In the genomic region with DNA sequence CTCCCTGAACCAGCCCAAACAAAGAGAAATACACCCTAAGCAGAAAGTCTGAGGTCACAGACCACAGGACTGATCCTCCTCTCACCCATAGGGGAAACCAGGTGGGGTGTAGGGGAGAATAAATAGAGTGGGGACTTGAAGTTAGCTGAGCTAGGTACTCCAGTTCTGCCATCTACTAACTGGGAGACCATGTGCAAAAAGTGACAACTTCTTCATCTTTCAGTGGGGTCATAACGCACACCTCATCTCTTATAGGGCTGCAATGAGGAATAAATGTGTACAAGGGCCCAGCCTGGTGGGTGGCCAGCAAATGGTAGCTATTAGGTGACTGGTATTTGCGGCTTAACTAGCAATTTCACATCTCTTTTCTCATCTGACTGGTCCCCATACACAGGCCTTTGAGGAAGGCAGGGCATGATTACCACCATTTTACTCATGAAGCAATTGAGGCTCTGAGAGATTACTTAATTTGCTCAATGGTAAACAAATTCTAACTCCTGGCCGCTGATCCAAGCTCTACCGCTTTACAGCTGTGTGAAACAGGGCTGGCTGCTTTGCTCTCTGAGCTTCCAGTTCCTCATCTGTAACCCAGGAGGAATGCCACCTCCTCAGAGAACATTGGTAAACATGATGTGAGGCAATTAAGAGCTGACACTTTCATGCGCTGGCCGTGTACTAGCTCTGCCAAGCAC, we compare ENCODE assay signal across 9 cellular contexts. TPM values are rescaled to one million over a fixed set of nuclear protein-coding genes. Genes with fewer than 3 reads are reported as not detected.
DNase-seq lines count a peak whose midpoint lies in the region; ATAC-seq and TF ChIP-seq lines count a peak whose summit lies in the region.
"Had no signal": no experiment of that assay in that cellular context is flagged by ENCODE, and none has a peak within 500 bp of the region (broad histone marks: within the 10 kb centered on the region; RNA-seq: fewer than 3 reads in every experiment).

No MANE protein-coding gene starts in this region.

- peaks cover 8% of the 10 kb centered on the region; the same call in 1 of the 2 replicates for H3K36me3 ChIP-seq in KOPT-K1 (ENCODE audit: insufficient read depth, low read length)

- H3K36me3 Mint-ChIP-seq in naive thymus-derived CD8-positive, alpha-beta T cell, result peaks cover 0 to 7% (median 0%) of the 10 kb centered on the region in 3 donors
- peaks cover 5% of the 10 kb centered on the region for H3K36me3 Mint-ChIP-seq in endothelial cell (ENCODE audit: low read depth, unreplicated experiment)

- peak overlapping the region; percentile 100 for H3K27ac ChIP-seq in KOPT-K1 (ENCODE audit: low read depth, low read length, poor library complexity, severe bottlenecking)
- peak overlapping the region; percentile 23 for H3K27ac ChIP-seq in caudate nucleus (ENCODE audit: low read depth, low read length)

- ATAC-seq in naive thymus-derived CD8-positive, alpha-beta T cell, result peak; percentile 52 to 64

- H3K4me3 Mint-ChIP-seq in naive thymus-derived CD8-positive, alpha-beta T cell, result peak overlapping the region; percentile 47 to 86 (median 76)
- no peak overlapping the region for H3K4me3 Mint-ChIP-seq in endothelial cell (ENCODE audit: unreplicated experiment)

- H3K4me1 Mint-ChIP-seq in naive thymus-derived CD8-positive, alpha-beta T cell, result peaks cover 70 to 97% (median 96%) of the 10 kb centered on the region in 4 donors
- peaks cover 29% of the 10 kb centered on the region for H3K4me1 Mint-ChIP-seq in endothelial cell (ENCODE audit: unreplicated experiment)

- no peak for TF ChIP-seq CTCF in GM13976 (IDR thresholded peaks at IDR 0.05; ENCODE audit: borderline replicate concordance, control extremely low read depth, extremely low read depth, insufficient read depth, missing control alignments)
- TF ChIP-seq CTCF in endothelial cell (IDR thresholded peaks at IDR 0.05; ENCODE audit: unreplicated experiment), result no peak

- no peaks in the 10 kb centered on the region for H3K9me3 Mint-ChIP-seq in naive thymus-derived CD8-positive, alpha-beta T cell
- H3K9me3 Mint-ChIP-seq in endothelial cell (ENCODE audit: unreplicated experiment), result no peaks in the 10 kb centered on the region

- in situ Hi-C loops in GM13976 (cut with MboI; ENCODE audit: low sequenced_read_pairs, unreplicated experiment), result no loop called here

- peak; percentile 67 for DNase-seq in GM13976 (ENCODE audit: low spot score)
- peak in 1 of 61 donors; percentile 21 for DNase-seq in caudate nucleus (lab: John Stamatoyannopoulos, UW)
- DNase-seq in naive thymus-derived CD8-positive, alpha-beta T cell, result peak in 8 of 10 donors; percentile 39 to 80 (median 63)
- no peak for DNase-seq in cortex of kidney (lab: John Stamatoyannopoulos, UW)
- DNase-seq in putamen (ENCODE audit: low spot score), result no peak
- no peak for DNase-seq in endothelial cell (ENCODE audit: low spot score)
- no peak for DNase-seq in activated CD8-positive, alpha-beta memory T cell treated with anti-CD3 and anti-CD28 coated beads for 24 hours

- no peaks in the 10 kb centered on the region for H3K27me3 Mint-ChIP-seq in naive thymus-derived CD8-positive, alpha-beta T cell
- H3K27me3 Mint-ChIP-seq in endothelial cell (ENCODE audit: unreplicated experiment), result peaks cover 5% of the 10 kb centered on the region

- POLR2A ChIA-PET in naive thymus-derived CD8-positive, alpha-beta T cell (lab: Charles Lee), result interaction anchor here (1.0 to 14.6 kb wide), 6 partner anchors 9 to 114 kb away, joined by 3 to 424 read pairs (median 9); a partner anchor contains a TSS

- no peaks in the 10 kb centered on the region for H3K9me3 ChIP-seq in KOPT-K1 (ENCODE audit: insufficient read depth, low read length, poor library complexity, severe bottlenecking)

- peak overlapping the region; percentile 94 to 100 (median 98) for H3K27ac Mint-ChIP-seq in naive thymus-derived CD8-positive, alpha-beta T cell
- H3K27ac Mint-ChIP-seq in endothelial cell (ENCODE audit: unreplicated experiment), result no peak overlapping the region

RNA-seq across cellular contexts. Expression of a gene that starts 16.6 kb away (rescaled TPM):
- 10 to 100 TPM; 66.7 to 67.7 TPM for total RNA-seq in naive thymus-derived CD8-positive, alpha-beta T cell
- 10 to 100 TPM; 56.7 to 83.4 (median 62.0) TPM for polyA plus RNA-seq in naive thymus-derived CD8-positive, alpha-beta T cell
- 7.9 TPM for total RNA-seq in endothelial cell (ENCODE audit: unreplicated experiment)

RNA-seq across cellular contexts. Expression of a gene that starts 20.8 kb away (rescaled TPM):
- total RNA-seq in naive thymus-derived CD8-positive, alpha-beta T cell, result 10 to 100 TPM; 18.0 to 20.4 TPM
- polyA plus RNA-seq in naive thymus-derived CD8-positive, alpha-beta T cell, result 10 to 100 TPM; 16.9 to 33.5 (median 20.8) TPM
- 17.2 TPM for total RNA-seq in endothelial cell (ENCODE audit: unreplicated experiment)

RNA-seq across cellular contexts. Expression of a gene that starts 43.5 kb away (rescaled TPM):
- 1 to 10 TPM in 1 of 2 experiments, under 1 TPM in 1; 0.81 to 1.1 TPM for total RNA-seq in naive thymus-derived CD8-positive, alpha-beta T cell
- polyA plus RNA-seq in naive thymus-derived CD8-positive, alpha-beta T cell, result 10 to 100 TPM in 1 of 3 donors, 1 to 10 TPM in 2; 4.4 to 11.6 (median 4.4) TPM
- not detected for total RNA-seq in endothelial cell (ENCODE audit: unreplicated experiment)
- total RNA-seq: RPMI7951 had no signal

RNA-seq across cellular contexts. Expression of a gene that starts 46.6 kb away (rescaled TPM):
- 100 to 1,000 TPM; 313 to 314 TPM for total RNA-seq in naive thymus-derived CD8-positive, alpha-beta T cell
- polyA plus RNA-seq in naive thymus-derived CD8-positive, alpha-beta T cell, result 100 to 1,000 TPM in 1 of 3 donors, 10 to 100 TPM in 2; 66.5 to 119 (median 99.8) TPM
- total RNA-seq in endothelial cell (ENCODE audit: unreplicated experiment), result 139 TPM

RNA-seq across cellular contexts. Expression of a gene that starts 46.7 kb away (rescaled TPM):
- total RNA-seq in naive thymus-derived CD8-positive, alpha-beta T cell, result 1 to 10 TPM; 2.8 to 4.1 TPM
- 1 to 10 TPM in 2 of 3 donors, under 1 TPM in 1; 0.66 to 2.5 (median 1.1) TPM for polyA plus RNA-seq in naive thymus-derived CD8-positive, alpha-beta T cell
- total RNA-seq in endothelial cell (ENCODE audit: unreplicated experiment), result 3.3 TPM

Comparison
In these comparisons a context has a peak if more than half of its experiments do, and no peak if none do; other contexts are left out.
1. DNase-seq: peak in GM13976 (single experiment) and naive thymus-derived CD8-positive, alpha-beta T cell (8 of 10); none in cortex of kidney (single experiment), putamen (single experiment), endothelial cell (single experiment) and activated CD8-positive, alpha-beta memory T cell treated with anti-CD3 and anti-CD28 coated beads for 24 hours (single experiment).